In the genomic region with DNA sequence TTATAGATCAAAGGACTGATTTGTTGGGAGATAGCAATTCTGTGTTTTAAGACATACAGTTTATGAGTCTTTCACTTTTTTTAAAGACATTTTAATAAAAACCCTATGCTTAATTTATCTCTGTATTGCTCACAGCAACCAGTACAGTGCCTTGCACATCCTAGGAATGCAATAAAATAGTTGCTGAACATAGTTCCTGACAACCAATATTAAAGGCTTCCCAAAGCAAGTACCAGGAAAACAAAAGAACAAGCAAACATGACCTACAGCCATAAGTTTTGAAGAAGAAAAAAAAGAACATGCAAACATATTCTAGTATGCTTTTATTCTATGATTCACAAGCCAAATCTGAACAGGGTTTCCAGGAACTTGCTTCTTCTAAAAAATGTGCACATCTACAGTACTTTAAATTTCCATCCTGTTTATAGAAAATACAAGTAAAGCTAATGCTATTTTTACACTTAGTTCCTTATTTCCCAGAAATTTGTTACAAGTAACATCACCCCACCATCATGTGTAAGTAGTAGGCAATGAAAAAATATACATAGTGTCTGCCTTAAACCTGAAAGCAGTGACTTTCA, we compare ENCODE assay signal across 10 cellular contexts. TPM values are rescaled to one million over a fixed set of nuclear protein-coding genes. Genes with fewer than 3 reads are reported as not detected.
A peak's percentile ranks its signal among the peaks of the same experiment; 100 is the strongest.
DNase-seq lines count a peak whose midpoint lies in the region; ATAC-seq, FAIRE-seq and TF ChIP-seq lines count a peak whose summit lies in the region.
"Had no signal": no experiment of that assay in that cellular context is flagged by ENCODE, and none has a peak within 500 bp of the region (broad histone marks: within the 10 kb centered on the region; RNA-seq: fewer than 3 reads in every experiment).

No MANE protein-coding gene starts in this region.

- H3K4me3 ChIP-seq in endothelial cell of umbilical vein (replicated peaks in 1 of 3; ENCODE audit: insufficient read depth in 1 of 3, low read depth in 1 of 3, low read length in 3 of 3) (peak overlapping the region in 1 of 3 experiments; percentile 14), neuron (ENCODE audit: low read length) (peak overlapping the region; percentile 90)

- peak overlapping the region; percentile 20 for H3K9ac ChIP-seq in endothelial cell of umbilical vein (replicated peaks; ENCODE audit: extremely low read depth, insufficient read depth, low read length)

- BruUV-seq in endothelial cell of umbilical vein (replicated peaks; lab: Mats Ljungman, UMichigan), result no TSS peak

- ATAC-seq in SK-N-SH treated with all-trans-retinoic acid at 6 μM for 48 hours, result peak; percentile 13; the same call in 2 of the 3 replicates
- ATAC-seq: sciatic nerve had no signal

- TF ChIP-seq CTCF in endothelial cell of umbilical vein (IDR thresholded peaks at IDR 0.05; ENCODE audit: extremely low read depth in 1 of 2, insufficient read depth in 1 of 2, low read depth in 1 of 2, low read length in 2 of 2), result no peak

- intact Hi-C loops in endothelial cell of umbilical vein (cut with micrococcal nuclease), result loop anchor here (10.0 kb wide), 1 partner anchor 619 kb away; no protein-coding TSS in a partner anchor

- H2AFZ ChIP-seq in endothelial cell of umbilical vein (ENCODE audit: low read depth, low read length) (no peak overlapping the region), neuron (ENCODE audit: low read depth, low read length) (no peak overlapping the region)

- dilution Hi-C loops in endothelial cell of umbilical vein (cut with MboI; ENCODE audit: extremely low pct_ligation_motif_present, low sequenced_read_pairs), result no loop called here

- H3K9me3 ChIP-seq in endothelial cell of umbilical vein (replicated peaks; ENCODE audit: control insufficient read depth, insufficient read depth, low read length) (no peaks in the 10 kb centered on the region), neuron (ENCODE audit: low read length) (no peaks in the 10 kb centered on the region)

- peak overlapping the region; percentile 75 for H3K4me2 ChIP-seq in endothelial cell of umbilical vein (ENCODE audit: insufficient read depth, low read length)

- H3K79me2 ChIP-seq in endothelial cell of umbilical vein (ENCODE audit: control insufficient read depth, insufficient read depth, low read length), result peaks cover 49% of the 10 kb centered on the region

- no peak for TF ChIP-seq POLR2A in endothelial cell of umbilical vein (IDR thresholded peaks at IDR 0.05; ENCODE audit: low read depth, low read length)

- POLR2A ChIA-PET in endothelial cell of umbilical vein (lab: Charles Lee), result no interaction called here

- no peaks in the 10 kb centered on the region for H3K36me3 ChIP-seq in endothelial cell of umbilical vein (ENCODE audit: control insufficient read depth in 2 of 2, extremely low read depth in 1 of 2, insufficient read depth in 2 of 2, low read length in 2 of 2)
- no peaks in the 10 kb centered on the region for H3K36me3 ChIP-seq in neuron (ENCODE audit: insufficient read depth, low read length)

- DNase-seq in EH (ENCODE audit: low read depth), result peak; percentile 86
- DNase-seq in endothelial cell of umbilical vein (ENCODE audit: low read depth, low spot score), result peak; percentile 65
- no peak for DNase-seq in iPS-NIHi7 (ENCODE audit: extremely low spot score)
- no peak for DNase-seq in SHP77 treated with DMSO at 0.1 percent for 48 hours (lab: John Stamatoyannopoulos, UW)
- DNase-seq in GM19240 (ENCODE audit: insufficient read length, low spot score), result no peak
- no peak for DNase-seq in retina
- DNase-seq: activated effector memory CD4-positive, alpha-beta T cell treated with anti-CD3 and anti-CD28 coated beads, Interleukin-2, amount 50 U/mL, for 16 hours had no signal

- H3K4me1 ChIP-seq in endothelial cell of umbilical vein (ENCODE audit: control insufficient read depth, extremely low read depth, insufficient read depth, low read length), result peaks cover 44% of the 10 kb centered on the region
- peaks cover 69% of the 10 kb centered on the region for H3K4me1 ChIP-seq in neuron (ENCODE audit: insufficient read depth, low read length)

- no peaks in the 10 kb centered on the region for H3K9me1 ChIP-seq in endothelial cell of umbilical vein (replicated peaks; ENCODE audit: control insufficient read depth, extremely low read depth, insufficient read depth, low read length)

- no peak for FAIRE-seq in endothelial cell of umbilical vein (lab: Jason Lieb, UNC)

- H3K27ac ChIP-seq in endothelial cell of umbilical vein (ENCODE audit: insufficient read depth, low read depth, low read length), result peak overlapping the region; percentile 71

- CTCF ChIA-PET in endothelial cell of umbilical vein (lab: Charles Lee), result interaction anchor here (1.0 to 6.4 kb wide), 4 partner anchors 10 to 158 kb away, joined by 3 to 58 read pairs (median 5); no protein-coding TSS in a partner anchor

- no peaks in the 10 kb centered on the region for H4K20me1 ChIP-seq in endothelial cell of umbilical vein (replicated peaks; ENCODE audit: control insufficient read depth, extremely low read depth, insufficient read depth, low read length)

- H3K27me3 ChIP-seq in endothelial cell of umbilical vein (ENCODE audit: control insufficient read depth in 2 of 2, insufficient read depth in 2 of 2, low read length in 2 of 2) (no peaks in the 10 kb centered on the region), neuron (ENCODE audit: insufficient read depth, low read length) (no peaks in the 10 kb centered on the region)

TF ChIP-seq in SK-N-SH treated with all-trans-retinoic acid at 6 μM for 48 hours, 23 proteins besides CTCF, POLR2A, EP300 and RAD21 (continues in another document):
- TF ChIP-seq ZNF70 (CRISPR knock-in tag; IDR thresholded peaks at IDR 0.05) (no peak), CREB5 (CRISPR knock-in tag; IDR thresholded peaks at IDR 0.05; ENCODE audit: low read depth) (no peak)
- TF ChIP-seq, protein P1, sequence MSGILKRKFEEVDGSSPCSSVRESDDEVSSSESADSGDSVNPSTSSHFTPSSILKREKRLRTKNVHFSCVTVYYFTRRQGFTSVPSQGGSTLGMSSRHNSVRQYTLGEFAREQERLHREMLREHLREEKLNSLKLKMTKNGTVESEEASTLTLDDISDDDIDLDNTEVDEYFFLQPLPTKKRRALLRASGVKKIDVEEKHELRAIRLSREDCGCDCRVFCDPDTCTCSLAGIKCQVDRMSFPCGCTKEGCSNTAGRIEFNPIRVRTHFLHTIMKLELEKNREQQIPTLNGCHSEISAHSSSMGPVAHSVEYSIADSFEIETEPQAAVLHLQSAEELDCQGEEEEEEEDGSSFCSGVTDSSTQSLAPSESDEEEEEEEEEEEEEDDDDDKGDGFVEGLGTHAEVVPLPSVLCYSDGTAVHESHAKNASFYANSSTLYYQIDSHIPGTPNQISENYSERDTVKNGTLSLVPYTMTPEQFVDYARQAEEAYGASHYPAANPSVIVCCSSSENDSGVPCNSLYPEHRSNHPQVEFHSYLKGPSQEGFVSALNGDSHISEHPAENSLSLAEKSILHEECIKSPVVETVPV (CRISPR knock-in tag; IDR thresholded peaks at IDR 0.05), result no peak

TF ChIP-seq in endothelial cell of umbilical vein, 7 proteins besides CTCF, POLR2A, EP300 and RAD21:
- TF ChIP-seq POLR2AphosphoS5 (IDR thresholded peaks at IDR 0.05; ENCODE audit: insufficient read depth, low read depth, low read length) (no peak), MYC (IDR thresholded peaks at IDR 0.05; ENCODE audit: low read depth, low read length) (no peak), MAX (IDR thresholded peaks at IDR 0.05; ENCODE audit: insufficient read depth, insufficient read length) (no peak), JUN (IDR thresholded peaks at IDR 0.05; ENCODE audit: borderline replicate concordance, insufficient read depth, insufficient read length, low read depth) (no peak), FOS (IDR thresholded peaks at IDR 0.05; ENCODE audit: borderline replicate concordance, insufficient read depth, low read length) (no peak), GATA2 (IDR thresholded peaks at IDR 0.05; ENCODE audit: insufficient read depth, insufficient read length, low read depth, low read length) (no peak), EZH2 (IDR thresholded peaks at IDR 0.05; ENCODE audit: borderline replicate concordance, low read depth, low read length, severe bottlenecking) (no peak)

RNA-seq across cellular contexts. Expression of gene CEMIP2, which starts 4.5 kb away (rescaled TPM):
- 44.3 and 47.5 TPM in 2 replicates for total RNA-seq in endothelial cell of umbilical vein
- 41.6 and 53.8 TPM in 2 replicates for polyA plus RNA-seq in endothelial cell of umbilical vein
- 38.6 and 44.3 TPM in 2 replicates for polyA plus RNA-seq in endothelial cell of umbilical vein (2011; cell fraction: cytosol; rRNA removed)
- polyA plus RNA-seq in endothelial cell of umbilical vein (2011; cell fraction: nucleus; rRNA removed), result 53.3 and 65.5 TPM in 2 replicates
- 49.7 and 51.9 TPM in 2 replicates for polyA plus RNA-seq in endothelial cell of umbilical vein (2012)
- 180 and 219 TPM in 2 replicates for polyA minus RNA-seq in endothelial cell of umbilical vein
- polyA minus RNA-seq in endothelial cell of umbilical vein (2011; cell fraction: cytosol; rRNA and poly(A)+ RNA removed), result 17.1 TPM
- polyA minus RNA-seq in endothelial cell of umbilical vein (2011; cell fraction: nucleus; rRNA and poly(A)+ RNA removed), result 127 and 203 TPM in 2 replicates

Comparison
In these comparisons a context has a peak if more than half of its experiments do, and no peak if none do; other contexts are left out.
1. DNase-seq: peak in EH (single experiment) and endothelial cell of umbilical vein (single experiment); none in iPS-NIHi7 (single experiment), SHP77 treated with DMSO at 0.1 percent for 48 hours (single experiment), GM19240 (single experiment) and retina (single experiment).